14 cellular contexts compared by ENCODE assay signal in the genomic region with DNA sequence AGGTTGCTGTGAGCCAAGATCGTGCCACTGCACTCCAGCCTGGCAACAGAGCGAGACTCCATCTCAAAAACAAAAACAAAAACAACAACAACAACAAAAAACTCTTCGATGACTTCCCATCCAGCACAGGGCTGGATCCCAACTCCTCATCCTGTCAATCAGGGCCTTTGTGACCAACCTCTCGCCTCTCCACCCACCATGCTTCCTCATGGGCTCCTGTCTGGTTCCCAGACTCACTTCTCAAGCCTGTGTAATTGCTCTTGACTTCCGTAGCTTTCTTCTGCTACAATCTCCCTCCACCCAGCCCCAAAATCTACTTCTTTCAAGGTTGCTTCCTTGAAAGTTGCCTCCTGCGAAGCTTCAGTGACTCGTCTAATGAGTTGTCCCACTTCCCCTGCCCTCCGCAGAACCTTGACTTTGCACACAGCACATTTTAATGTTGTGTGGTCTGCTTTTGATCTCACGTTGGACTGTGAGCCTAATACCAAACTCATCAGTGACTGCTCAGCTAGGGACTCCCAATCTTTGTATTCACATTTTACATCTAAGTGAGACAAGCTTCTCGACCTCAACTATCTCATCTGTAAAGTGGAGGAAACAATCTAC. TPM values are rescaled to one million over a fixed set of nuclear protein-coding genes. Genes with fewer than 3 reads are reported as not detected.
DNase-seq lines count a peak whose midpoint lies in the region; ATAC-seq and TF ChIP-seq lines count a peak whose summit lies in the region.
"Had no signal": no experiment of that assay in that cellular context is flagged by ENCODE, and none has a peak within 500 bp of the region (broad histone marks: within the 10 kb centered on the region; RNA-seq: fewer than 3 reads in every experiment).

No MANE protein-coding gene starts in this region.

- H3K36me3 Mint-ChIP-seq in activated T-cell treated with anti-CD3 and anti-CD28 coated beads, Interleukin-2, amount 50 U/mL, for 24 hours (ENCODE audit: low read depth) = peaks cover 23% of the 10 kb centered on the region
- H3K36me3 Mint-ChIP-seq in endodermal cell (ENCODE audit: low read depth) = peaks cover 5% of the 10 kb centered on the region

- peaks cover 21% of the 10 kb centered on the region for H3K4me1 Mint-ChIP-seq in activated T-cell treated with anti-CD3 and anti-CD28 coated beads, Interleukin-2, amount 50 U/mL, for 24 hours (ENCODE audit: low read depth)
- peaks cover 55% of the 10 kb centered on the region for H3K4me1 Mint-ChIP-seq in endodermal cell

- H3K36me3 ChIP-seq in endodermal cell (ENCODE audit: control insufficient read depth, insufficient read depth, low read length) (peaks cover 25% of the 10 kb centered on the region), psoas muscle (ENCODE audit: insufficient read depth in 1 of 2, low read depth in 1 of 2) (peaks cover 0 to 4% of the 10 kb centered on the region in 2 donors)

- H3K9me3 ChIP-seq in endodermal cell (ENCODE audit: control insufficient read depth, low read length) = no peaks in the 10 kb centered on the region
- H3K9me3 ChIP-seq in psoas muscle = no peaks in the 10 kb centered on the region
- H3K9me3 ChIP-seq: tibial nerve had no signal

- TF ChIP-seq CTCF in endodermal cell (conservative IDR thresholded peaks at IDR 0.05) (no peak), psoas muscle (IDR thresholded peaks at IDR 0.05) (no peak)

- H3K4me1 ChIP-seq in endodermal cell (ENCODE audit: control insufficient read depth, insufficient read depth, low read length) = peaks cover 34% of the 10 kb centered on the region
- H3K4me1 ChIP-seq in psoas muscle = peaks cover 13% of the 10 kb centered on the region

- H3K27me3 Mint-ChIP-seq in activated T-cell treated with anti-CD3 and anti-CD28 coated beads, Interleukin-2, amount 50 U/mL, for 24 hours = no peaks in the 10 kb centered on the region
- H3K27me3 Mint-ChIP-seq in endodermal cell (ENCODE audit: insufficient read depth) = peaks cover 20% of the 10 kb centered on the region

- ATAC-seq in psoas muscle = no peak

- intact Hi-C loops in psoas muscle (cut with DNase I) = no loop called here

- H3K27ac Mint-ChIP-seq in activated T-cell treated with anti-CD3 and anti-CD28 coated beads, Interleukin-2, amount 50 U/mL, for 24 hours = peak overlapping the region; percentile 84
- H3K27ac Mint-ChIP-seq in endodermal cell = no peak overlapping the region

- H3K27ac ChIP-seq in endodermal cell (ENCODE audit: low read depth, low read length) (no peak overlapping the region), psoas muscle (no peak overlapping the region)
- H3K27ac ChIP-seq: parathyroid adenoma, RWPE1 had no signal

- no peaks in the 10 kb centered on the region for H3K27me3 ChIP-seq in endodermal cell (ENCODE audit: control insufficient read depth, insufficient read depth, low read length, poor library complexity, severe bottlenecking)
- H3K27me3 ChIP-seq in psoas muscle (ENCODE audit: insufficient read depth in 3 of 3, low read length in 2 of 3) = no peaks in the 10 kb centered on the region
- H3K27me3 ChIP-seq: tibial nerve had no signal

- 88 to 90% methylated on average over 5 to 9 of the region's 10 CpGs for WGBS in endodermal cell (ENCODE audit: insufficient coverage in 1 of 2, insufficient read length in 1 of 2), 2 experiments
- 86 to 88% (median 88%) methylated on average over 10 of the region's 10 CpGs for WGBS in psoas muscle, 3 donors

- H3K9me3 Mint-ChIP-seq in activated T-cell treated with anti-CD3 and anti-CD28 coated beads, Interleukin-2, amount 50 U/mL, for 24 hours = no peaks in the 10 kb centered on the region
- no peaks in the 10 kb centered on the region for H3K9me3 Mint-ChIP-seq in endodermal cell

- no peak overlapping the region for H3K9ac ChIP-seq in endodermal cell (ENCODE audit: extremely low read depth, low read length, poor library complexity, severe bottlenecking)
- H3K9ac ChIP-seq: parathyroid adenoma had no signal

- no peak for DNase-seq in activated T-cell treated with anti-CD3 and anti-CD28 coated beads, Interleukin-2, amount 50 U/mL, for 24 hours
- DNase-seq in activated T-cell treated with anti-CD3 and anti-CD28 coated beads, Interleukin-2, amount 50 U/mL, for 1 hour = no peak
- DNase-seq in HuH-7 (ENCODE audit: low spot score) (peak; percentile 4), endodermal cell (peak; percentile 60), psoas muscle (no peak), NCI-H2196 (lab: John Stamatoyannopoulos, UW; ENCODE audit: unreplicated experiment) (no peak), DMS53 (lab: John Stamatoyannopoulos, UW) (no peak), GM03348 (ENCODE audit: low spot score) (no peak)
- DNase-seq: ACHN, cortex of kidney, NCI-H187 had no signal

- H3K4me3 ChIP-seq in endodermal cell (ENCODE audit: low read length) (no peak overlapping the region), psoas muscle (peak overlapping the region; percentile 68)

- peak overlapping the region; percentile 76 for H3K4me3 Mint-ChIP-seq in activated T-cell treated with anti-CD3 and anti-CD28 coated beads, Interleukin-2, amount 50 U/mL, for 24 hours
- H3K4me3 Mint-ChIP-seq in endodermal cell = peak overlapping the region; percentile 80

RNA-seq across cellular contexts. Expression of a gene that starts 0.9 kb away (rescaled TPM):
- total RNA-seq in endodermal cell (10 to 100 TPM; 28.6 to 31.9 TPM), psoas muscle (10 to 100 TPM in 1 of 4 donors, 1 to 10 TPM in 3; 5.3 to 10.1 (median 6.9) TPM)
- 15.8 TPM for polyA plus RNA-seq in endodermal cell (2013, experiment 1 of 2)
- polyA plus RNA-seq in endodermal cell (2013, experiment 2 of 2) = 16.5 TPM
- 10 to 100 TPM in 1 of 3 donors, 1 to 10 TPM in 2; 3.4 to 10.7 (median 6.6) TPM for polyA plus RNA-seq in psoas muscle

RNA-seq across cellular contexts. Expression of a gene that starts 22.5 kb away (rescaled TPM):
- total RNA-seq in endodermal cell = under 1 TPM in 1 of 2 donors, not detected in 1; 0.09 TPM
- 0.11 TPM for polyA plus RNA-seq in endodermal cell (2013, experiment 1 of 2)
- 0.12 TPM for polyA plus RNA-seq in endodermal cell (2013, experiment 2 of 2)
- under 1 TPM in 3 of 4 donors, not detected in 1; 0.09 to 0.27 (median 0.10) TPM for total RNA-seq in psoas muscle
- under 1 TPM; 0.04 to 0.19 (median 0.15) TPM for polyA plus RNA-seq in psoas muscle

RNA-seq across cellular contexts. Expression of a gene that starts 30.2 kb away (rescaled TPM):
- total RNA-seq in endodermal cell (not detected), psoas muscle (not detected)
- not detected for polyA plus RNA-seq in endodermal cell (2013, experiment 1 of 2)
- not detected for polyA plus RNA-seq in endodermal cell (2013, experiment 2 of 2)
- polyA plus RNA-seq in psoas muscle = under 1 TPM in 1 of 3 donors, not detected in 2; 0.08 TPM
- total RNA-seq: tibial nerve had no signal

Comparison
In these comparisons a context has a peak if more than half of its experiments do, and no peak if none do; other contexts are left out.
1. DNase-seq: peak in HuH-7 (single experiment) and endodermal cell (single experiment); none in activated T-cell treated with anti-CD3 and anti-CD28 coated beads, Interleukin-2, amount 50 U/mL, for 24 hours (single experiment), activated T-cell treated with anti-CD3 and anti-CD28 coated beads, Interleukin-2, amount 50 U/mL, for 1 hour (single experiment), psoas muscle (0 of 2), NCI-H2196 (single experiment), DMS53 (single experiment) and GM03348 (single experiment).